Comparison of ENCODE assay signal across 8 cellular contexts in genomic region chr16:1965610-1966009, GRCh38. TPM values are rescaled to one million over a fixed set of nuclear protein-coding genes. Genes with fewer than 3 reads are reported as not detected.
DNase-seq lines count a peak whose midpoint lies in the region; ATAC-seq, FAIRE-seq and TF ChIP-seq lines count a peak whose summit lies in the region.

No MANE protein-coding gene starts in this region.

- ATAC-seq in A549 (no peak), mucosa of descending colon (peak; percentile 25)

- TF ChIP-seq POLR2A in A549 (IDR thresholded peaks at IDR 0.05; ENCODE audit: low read length) (no peak), breast epithelium (IDR thresholded peaks at IDR 0.05) (no peak)

- H3K4me2 ChIP-seq in A549 = peak overlapping the region; percentile 93

- TF ChIP-seq CTCF in A549 (IDR thresholded peaks at IDR 0.05) (no peak), breast epithelium (IDR thresholded peaks at IDR 0.05) (peak in 1 of 3 donors; percentile 4), mucosa of descending colon (IDR thresholded peaks at IDR 0.05) (no peak)

- 36% methylated on average over 5 of the region's 9 CpGs for WGBS in A549 (ENCODE audit: missing lambda C conversion rate)

- H3K9me3 ChIP-seq in A549 = no peaks in the 10 kb centered on the region
- H3K9me3 ChIP-seq in breast epithelium = no peaks in the 10 kb centered on the region
- no peaks in the 10 kb centered on the region for H3K9me3 ChIP-seq in mucosa of descending colon

- H3K27me3 ChIP-seq in breast epithelium = no peaks in the 10 kb centered on the region

- TF ChIP-seq RAD21 in A549 (conservative IDR thresholded peaks at IDR 0.05 in 1 of 2, IDR thresholded peaks at IDR 0.05 in 1 of 2) = no peak

- intact Hi-C loops in breast epithelium (cut with DNase I; ENCODE audit: low total_unique reads) (no loop called here), mucosa of descending colon (cut with DNase I, micrococcal nuclease) (no loop called here)

- H3K36me3 ChIP-seq in breast epithelium = no peaks in the 10 kb centered on the region
- H3K36me3 ChIP-seq in mucosa of descending colon (ENCODE audit: low read depth) = peaks cover 2% of the 10 kb centered on the region

- H3K27ac ChIP-seq in A549 = peak overlapping the region; percentile 92 to 100
- peak overlapping the region; percentile 98 to 99 for H3K27ac ChIP-seq in breast epithelium

- POLR2A ChIA-PET in A549 (lab: Yijun Ruan, JAX) = interaction anchor here (1.3 to 2.2 kb wide), 4 partner anchors 10 to 21 kb away, joined by 9 to 50 read pairs (median 18); partner anchors contain the start of genes GFER and NOXO1

- H3K4me3 ChIP-seq in A549 = peak overlapping the region; percentile 88
- H3K4me3 ChIP-seq in breast epithelium = peak overlapping the region; percentile 91 to 95 (median 94)
- H3K4me3 ChIP-seq in mucosa of descending colon = peak overlapping the region; percentile 80

- H3K4me1 ChIP-seq in A549 (peaks cover 31% of the 10 kb centered on the region), breast epithelium (peaks cover 3 to 11% of the 10 kb centered on the region in 2 donors), mucosa of descending colon (ENCODE audit: low read depth) (peaks cover 21% of the 10 kb centered on the region)

- DNase-seq in A549 (ENCODE audit: low read depth in 1 of 2, low spot score in 1 of 2) (no peak), HT-29 (ENCODE audit: low spot score) (peak; percentile 58), breast epithelium (ENCODE audit: low spot score in 2 of 2) (no peak), mucosa of descending colon (no peak), NCI-H510A (lab: John Stamatoyannopoulos, UW) (no peak), OCI-M2 (lab: John Stamatoyannopoulos, UW; ENCODE audit: unreplicated experiment) (no peak), NCI-H446 treated with DMSO at 0.1 percent for 48 hours (lab: John Stamatoyannopoulos, UW) (no peak), hepatic stellate cell (ENCODE audit: low spot score) (no peak)

- no peak for FAIRE-seq in A549 (lab: Jason Lieb, UNC)

- no peak for TF ChIP-seq EP300 in A549 (IDR thresholded peaks at IDR 0.05)

- CTCF ChIA-PET in A549 (lab: Yijun Ruan, JAX) = interaction anchor here (0.8 to 3.0 kb wide), 8 partner anchors 13 to 175 kb away, joined by 3 to 11 read pairs (median 4); partner anchors contain the start of gene GFER

TF ChIP-seq in A549, 52 proteins besides CTCF, POLR2A, EP300 and RAD21:
- TF ChIP-seq NFE2L2 (conservative IDR thresholded peaks at IDR 0.05; ENCODE audit: low read length) (no peak), BHLHE40 (IDR thresholded peaks at IDR 0.05; ENCODE audit: low read depth, low read length) (no peak), HDAC2 (IDR thresholded peaks at IDR 0.05) (no peak), SMC3 (IDR thresholded peaks at IDR 0.05) (no peak), CEBPB (IDR thresholded peaks at IDR 0.05) (no peak), FOSL2 (IDR thresholded peaks at IDR 0.05) (no peak), FOSL2 (CRISPR knock-in tag; IDR thresholded peaks at IDR 0.05) (no peak), RCOR1 (IDR thresholded peaks at IDR 0.05; ENCODE audit: low read depth, low read length) (no peak), PHF8 (IDR thresholded peaks at IDR 0.05; ENCODE audit: borderline replicate concordance, low read depth) (no peak), EHMT2 (IDR thresholded peaks at IDR 0.05; ENCODE audit: low read depth) (no peak), CHD2 (IDR thresholded peaks at IDR 0.05; ENCODE audit: low read length, partially characterized antibody) (no peak), POLR2AphosphoS2 (conservative IDR thresholded peaks at IDR 0.05; ENCODE audit: low read length) (no peak), FOSB (CRISPR knock-in tag; IDR thresholded peaks at IDR 0.05) (no peak), ESRRA (IDR thresholded peaks at IDR 0.05; ENCODE audit: borderline replicate concordance, low read length) (no peak), EHF (CRISPR knock-in tag; IDR thresholded peaks at IDR 0.05) (no peak), HEYL (CRISPR knock-in tag; IDR thresholded peaks at IDR 0.05) (no peak), HOXB13 (CRISPR knock-in tag; IDR thresholded peaks at IDR 0.05; ENCODE audit: low read depth) (no peak), PBX3 (IDR thresholded peaks at IDR 0.05) (no peak), NR3C1 (IDR thresholded peaks at IDR 0.05) (no peak), ZFP36 (IDR thresholded peaks at IDR 0.05; ENCODE audit: borderline replicate concordance, partially characterized antibody) (no peak)

RNA-seq across cellular contexts. Expression of gene RPS2, which starts 1.0 kb away (rescaled TPM):
- polyA plus RNA-seq in A549 (2011; rRNA removed) (2,621 and 3,507 TPM in 2 replicates), A549 (2017; fragmentation: RNase III; extraction: RNeasy Plus Mini Kit Qiagen cat#74134 plus additional on column Dnase treatment) (3,378 to 3,689 TPM (median 3,626 TPM) in 3 replicates)
- 9,728 and 10,634 TPM in 2 replicates for polyA plus RNA-seq in A549 (2012; cell fraction: cytosol; rRNA removed)
- polyA plus RNA-seq in A549 (2012; cell fraction: nucleus; rRNA removed) = 6,217 and 7,236 TPM in 2 replicates
- polyA minus RNA-seq in A549 (2011; rRNA and poly(A)+ RNA removed) = 2,806 and 2,960 TPM in 2 replicates
- total RNA-seq in HT-29 (2014; rRNA removed; shearing (Covaris generic)) = 4,154 and 4,232 TPM in 2 replicates
- total RNA-seq in breast epithelium (1,000 to 10,000 TPM; 1,340 to 2,607 (median 1,661) TPM), mucosa of descending colon (1,000 to 10,000 TPM; 1,284 to 2,138 (median 1,849) TPM)

RNA-seq across cellular contexts. Expression of gene RNF151, which starts 1.0 kb away (rescaled TPM):
- not detected in 2 replicates for polyA plus RNA-seq in A549 (2011; rRNA removed)
- polyA plus RNA-seq in A549 (2012; cell fraction: cytosol; rRNA removed) = 0.16 TPM in 1 of 2 replicates, not detected in the other
- polyA plus RNA-seq in A549 (2012; cell fraction: nucleus; rRNA removed) = 0.33 and 0.34 TPM in 2 replicates
- polyA plus RNA-seq in A549 (2017; fragmentation: RNase III; extraction: RNeasy Plus Mini Kit Qiagen cat#74134 plus additional on column Dnase treatment) = not detected in 3 replicates
- not detected in 2 replicates for polyA minus RNA-seq in A549 (2011; rRNA and poly(A)+ RNA removed)
- not detected in 2 replicates for total RNA-seq in HT-29 (2014; rRNA removed; shearing (Covaris generic))
- under 1 TPM in 1 of 3 donors, not detected in 2; 0.98 TPM for total RNA-seq in breast epithelium
- total RNA-seq in mucosa of descending colon = not detected

RNA-seq across cellular contexts. Expression of gene TBL3, which starts 6.2 kb away (rescaled TPM):
- polyA plus RNA-seq in A549 (2011; rRNA removed) (21.9 and 25.9 TPM in 2 replicates), A549 (2017; fragmentation: RNase III; extraction: RNeasy Plus Mini Kit Qiagen cat#74134 plus additional on column Dnase treatment) (41.9 to 45.0 TPM (median 42.8 TPM) in 3 replicates)
- 57.4 and 62.8 TPM in 2 replicates for polyA plus RNA-seq in A549 (2012; cell fraction: cytosol; rRNA removed)
- 182 and 262 TPM in 2 replicates for polyA plus RNA-seq in A549 (2012; cell fraction: nucleus; rRNA removed)
- 27.8 and 43.8 TPM in 2 replicates for polyA minus RNA-seq in A549 (2011; rRNA and poly(A)+ RNA removed)
- total RNA-seq in HT-29 (2014; rRNA removed; shearing (Covaris generic)) = 134 and 140 TPM in 2 replicates
- total RNA-seq in breast epithelium (10 to 100 TPM; 32.9 to 42.3 (median 33.1) TPM), mucosa of descending colon (10 to 100 TPM; 21.6 to 25.5 (median 24.0) TPM)

RNA-seq across cellular contexts. Expression of gene NDUFB10, which starts 6.3 kb away (rescaled TPM):
- polyA plus RNA-seq in A549 (2011; rRNA removed) (151 and 198 TPM in 2 replicates), A549 (2017; fragmentation: RNase III; extraction: RNeasy Plus Mini Kit Qiagen cat#74134 plus additional on column Dnase treatment) (367 to 410 TPM (median 389 TPM) in 3 replicates)
- 614 and 662 TPM in 2 replicates for polyA plus RNA-seq in A549 (2012; cell fraction: cytosol; rRNA removed)
- polyA plus RNA-seq in A549 (2012; cell fraction: nucleus; rRNA removed) = 311 and 379 TPM in 2 replicates
- polyA minus RNA-seq in A549 (2011; rRNA and poly(A)+ RNA removed) = 233 and 240 TPM in 2 replicates
- 415 and 426 TPM in 2 replicates for total RNA-seq in HT-29 (2014; rRNA removed; shearing (Covaris generic))
- total RNA-seq in breast epithelium (100 to 1,000 TPM; 114 to 233 (median 144) TPM), mucosa of descending colon (100 to 1,000 TPM; 204 to 212 (median 210) TPM)

RNA-seq across cellular contexts. Expression of gene RPL3L, which starts 11.1 kb away (rescaled TPM):
- polyA plus RNA-seq in A549 (2011; rRNA removed) = not detected in 2 replicates
- 0.04 TPM in 1 of 2 replicates, not detected in the other for polyA plus RNA-seq in A549 (2012; cell fraction: cytosol; rRNA removed)
- polyA plus RNA-seq in A549 (2012; cell fraction: nucleus; rRNA removed) = 0.02 TPM in 1 of 2 replicates, not detected in the other
- polyA plus RNA-seq in A549 (2017; fragmentation: RNase III; extraction: RNeasy Plus Mini Kit Qiagen cat#74134 plus additional on column Dnase treatment) = 0.20 TPM in 1 of 3 replicates, not detected in the others
- not detected in 2 replicates for polyA minus RNA-seq in A549 (2011; rRNA and poly(A)+ RNA removed)
- not detected in 2 replicates for total RNA-seq in HT-29 (2014; rRNA removed; shearing (Covaris generic))
- total RNA-seq in breast epithelium = not detected
- not detected for total RNA-seq in mucosa of descending colon
